ENCODE assay signal across 9 cellular contexts in genomic region chr20:46004813-46005505, GRCh38. TPM values are rescaled to one million over a fixed set of nuclear protein-coding genes. Genes with fewer than 3 reads are reported as not detected.
A peak's percentile ranks its signal among the peaks of the same experiment; 100 is the strongest.
DNase-seq lines count a peak whose midpoint lies in the region; ATAC-seq and TF ChIP-seq lines count a peak whose summit lies in the region.
"Had no signal": no experiment of that assay in that cellular context is flagged by ENCODE, and none has a peak within 500 bp of the region (broad histone marks: within the 10 kb centered on the region; RNA-seq: fewer than 3 reads in every experiment).

No MANE protein-coding gene starts in this region.

- no peak for DNase-seq in activated naive CD4-positive, alpha-beta T cell treated with anti-CD3 and anti-CD28 coated beads, Interleukin-2, amount 50 U/mL, for 16 hours
- DNase-seq in RWPE2 (ENCODE audit: low spot score), result peak; percentile 97
- peak; percentile 39 for DNase-seq in left cardiac atrium
- DNase-seq in transverse colon, result peak; percentile 50
- no peak for DNase-seq in epidermal melanocyte (ENCODE audit: insufficient read length, low spot score)
- DNase-seq in ovary, result no peak

- peak overlapping the region; percentile 91 for H3K27ac ChIP-seq in RWPE2 (ENCODE audit: poor library complexity, severe bottlenecking)
- H3K27ac ChIP-seq in transverse colon, result no peak overlapping the region
- no peak overlapping the region for H3K27ac ChIP-seq in ovary

- H3K4me1 ChIP-seq in RWPE2 (ENCODE audit: insufficient read depth, poor library complexity, severe bottlenecking), result peaks cover 29% of the 10 kb centered on the region
- H3K4me1 ChIP-seq in transverse colon, result peaks cover 0 to 8% (median 0%) of the 10 kb centered on the region in 4 donors
- no peaks in the 10 kb centered on the region for H3K4me1 ChIP-seq in ovary (ENCODE audit: insufficient read depth)

- TF ChIP-seq CTCF in RWPE2 (IDR thresholded peaks at IDR 0.05; ENCODE audit: poor library complexity, severe bottlenecking), result no peak
- TF ChIP-seq CTCF in transverse colon (IDR thresholded peaks at IDR 0.05), result no peak
- no peak for TF ChIP-seq CTCF in ovary (IDR thresholded peaks at IDR 0.05)

- no peak overlapping the region for H3K4me3 ChIP-seq in RWPE2 (ENCODE audit: severe bottlenecking)
- no peak overlapping the region for H3K4me3 ChIP-seq in transverse colon
- no peak overlapping the region for H3K4me3 ChIP-seq in ovary

- WGBS in transverse colon (ENCODE audit: low coverage in 1 of 2), 2 donors, result 30% methylated on average over 3 of the region's 3 CpGs; no CpG with 5 or more reads in 1 of the 2 donors
- WGBS in ovary, 3 donors, result 10 to 14% (median 11%) methylated on average over 3 of the region's 3 CpGs

- TF ChIP-seq EP300 in transverse colon (IDR thresholded peaks at IDR 0.05; ENCODE audit: low read depth) (no peak), ovary (IDR thresholded peaks at IDR 0.05) (no peak)

- peak overlapping the region; percentile 71 for H3K4me3 Mint-ChIP-seq in activated naive CD4-positive, alpha-beta T cell treated with anti-CD3 and anti-CD28 coated beads, Interleukin-2, amount 50 U/mL, for 24 hours

- in situ Hi-C loops in transverse colon (cut with MboI; ENCODE audit: low pct_ligation_motif_present in 1 of 4, low pct_unique_long_range_greater_than_20kb in 1 of 4, low sequenced_read_pairs in 3 of 4), result no loop called here

- H3K9me3 ChIP-seq in RWPE2 (ENCODE audit: severe bottlenecking) (no peaks in the 10 kb centered on the region), transverse colon (no peaks in the 10 kb centered on the region), ovary (no peaks in the 10 kb centered on the region)

- peaks cover 11% of the 10 kb centered on the region for H3K27me3 Mint-ChIP-seq in activated naive CD4-positive, alpha-beta T cell treated with anti-CD3 and anti-CD28 coated beads, Interleukin-2, amount 50 U/mL, for 24 hours

- H3K36me3 Mint-ChIP-seq in activated naive CD4-positive, alpha-beta T cell treated with anti-CD3 and anti-CD28 coated beads, Interleukin-2, amount 50 U/mL, for 24 hours, result no peaks in the 10 kb centered on the region

- H3K36me3 ChIP-seq in RWPE2 (ENCODE audit: low read depth), result no peaks in the 10 kb centered on the region
- H3K36me3 ChIP-seq in transverse colon, result no peaks in the 10 kb centered on the region
- no peaks in the 10 kb centered on the region for H3K36me3 ChIP-seq in ovary

- no peaks in the 10 kb centered on the region for H3K9me3 Mint-ChIP-seq in activated naive CD4-positive, alpha-beta T cell treated with anti-CD3 and anti-CD28 coated beads, Interleukin-2, amount 50 U/mL, for 24 hours

- peak overlapping the region; percentile 68 for H3K27ac Mint-ChIP-seq in activated naive CD4-positive, alpha-beta T cell treated with anti-CD3 and anti-CD28 coated beads, Interleukin-2, amount 50 U/mL, for 24 hours

- no peak for TF ChIP-seq POLR2A in transverse colon (IDR thresholded peaks at IDR 0.05)
- no peak for TF ChIP-seq POLR2A in ovary (IDR thresholded peaks at IDR 0.05)

- no peaks in the 10 kb centered on the region for H3K27me3 ChIP-seq in RWPE2 (ENCODE audit: insufficient read depth, poor library complexity, severe bottlenecking)
- H3K27me3 ChIP-seq in transverse colon, result peaks cover 54% of the 10 kb centered on the region
- H3K27me3 ChIP-seq in ovary, result no peaks in the 10 kb centered on the region

- H3K4me1 Mint-ChIP-seq in activated naive CD4-positive, alpha-beta T cell treated with anti-CD3 and anti-CD28 coated beads, Interleukin-2, amount 50 U/mL, for 24 hours, result peaks cover 83% of the 10 kb centered on the region

- ATAC-seq in RWPE2 (ENCODE audit: low read depth) (peak; percentile 91), left cardiac atrium (peak; percentile 64 to 83), HG03378 (IDR thresholded peaks at IDR 0.05; ENCODE audit: unreplicated experiment) (no peak)

- intact Hi-C loops in left cardiac atrium (cut with DNase I) (no loop called here), transverse colon (cut with DNase I; ENCODE audit: low total_unique reads) (no loop called here), ovary (cut with DNase I) (no loop called here)

RNA-seq across cellular contexts. Expression of gene MMP9, which starts 3.7 kb away (rescaled TPM):
- total RNA-seq in left cardiac atrium (1 to 10 TPM; 1.1 to 1.4 TPM), transverse colon (1 to 10 TPM in 1 of 4 donors, not detected in 3; 3.8 TPM), ovary (1 to 10 TPM in 2 of 7 donors, under 1 TPM in 5; 0.10 to 1.7 (median 0.28) TPM)
- under 1 TPM; 0.16 to 0.25 TPM for polyA plus RNA-seq in ovary
- total RNA-seq: fibroblast of lung had no signal
- polyA plus RNA-seq: fibroblast of lung had no signal

RNA-seq across cellular contexts. Expression of gene SLC12A5, which starts 24.1 kb away (rescaled TPM):
- 1 to 10 TPM; 2.6 to 3.2 TPM for total RNA-seq in left cardiac atrium
- total RNA-seq in transverse colon, result not detected
- 1 to 10 TPM in 5 of 7 donors, not detected in 2; 1.1 to 2.1 (median 1.3) TPM for total RNA-seq in ovary
- 1 to 10 TPM; 2.2 to 3.8 TPM for polyA plus RNA-seq in ovary

RNA-seq across cellular contexts. Expression of gene ZNF335, which starts 33.0 kb away (rescaled TPM):
- total RNA-seq in left cardiac atrium, result 1 to 10 TPM; 9.1 to 9.8 TPM
- 10 to 100 TPM; 27.0 to 80.0 (median 32.4) TPM for total RNA-seq in transverse colon
- total RNA-seq in ovary, result 10 to 100 TPM; 14.2 to 25.7 (median 20.0) TPM
- polyA plus RNA-seq in ovary, result 10 to 100 TPM in 1 of 2 donors, 1 to 10 TPM in 1; 3.5 to 15.7 TPM

Comparison
In these comparisons a context has a peak if more than half of its experiments do, and no peak if none do; other contexts are left out.
1. DNase-seq: peak in RWPE2 (single experiment), left cardiac atrium (single experiment) and transverse colon (single experiment); none in activated naive CD4-positive, alpha-beta T cell treated with anti-CD3 and anti-CD28 coated beads, Interleukin-2, amount 50 U/mL, for 16 hours (single experiment), epidermal melanocyte (single experiment) and ovary (0 of 5).